Comparison of ENCODE assay signal across 9 cellular contexts in genomic region chr16:82061861-82062525, GRCh38. TPM values are rescaled to one million over a fixed set of nuclear protein-coding genes. Genes with fewer than 3 reads are reported as not detected.
DNase-seq lines count a peak whose midpoint lies in the region; ATAC-seq and TF ChIP-seq lines count a peak whose summit lies in the region.
"Had no signal": no experiment of that assay in that cellular context is flagged by ENCODE, and none has a peak within 500 bp of the region (broad histone marks: within the 10 kb centered on the region; RNA-seq: fewer than 3 reads in every experiment).

No MANE protein-coding gene starts in this region.

- H3K9me3 ChIP-seq in left lung: no peaks in the 10 kb centered on the region
- H3K9me3 ChIP-seq: thyroid gland had no signal

- no peak overlapping the region for H3K4me3 Mint-ChIP-seq in HFFc6
- H3K4me3 Mint-ChIP-seq in activated CD8-positive, alpha-beta T cell treated with anti-CD3 and anti-CD28 coated beads for 36 hours: no peak overlapping the region

- no peak for ATAC-seq in activated CD8-positive, alpha-beta T cell treated with anti-CD3 and anti-CD28 coated beads for 36 hours
- peak; percentile 65 for ATAC-seq in left lung
- ATAC-seq in HG02885 (IDR thresholded peaks at IDR 0.05; ENCODE audit: poor library complexity, unreplicated experiment): no peak
- ATAC-seq in HG02763 (IDR thresholded peaks at IDR 0.05; ENCODE audit: unreplicated experiment): no peak

- DNase-seq in COLO668 (lab: John Stamatoyannopoulos, UW; ENCODE audit: unreplicated experiment): peak; percentile 9
- peak; percentile 11 for DNase-seq in HFFc6
- peak; percentile 45 for DNase-seq in activated CD8-positive, alpha-beta T cell treated with anti-CD3 and anti-CD28 coated beads for 36 hours
- DNase-seq in left lung: no peak
- DNase-seq in cortex of kidney (lab: John Stamatoyannopoulos, UW): no peak
- DNase-seq in NCI-H1436 treated with DMSO at 0.1 percent for 48 hours (lab: John Stamatoyannopoulos, UW): no peak

- H3K27me3 Mint-ChIP-seq in HFFc6 (ENCODE audit: insufficient read depth): no peaks in the 10 kb centered on the region
- H3K27me3 Mint-ChIP-seq in activated CD8-positive, alpha-beta T cell treated with anti-CD3 and anti-CD28 coated beads for 36 hours: peaks cover 3% of the 10 kb centered on the region

- H3K36me3 ChIP-seq in left lung: no peaks in the 10 kb centered on the region
- H3K36me3 ChIP-seq: thyroid gland had no signal

- TF ChIP-seq CTCF in HFFc6 (IDR thresholded peaks at IDR 0.05): peak; percentile 73
- TF ChIP-seq CTCF in activated CD8-positive, alpha-beta T cell treated with anti-CD3 and anti-CD28 coated beads for 36 hours (IDR thresholded peaks at IDR 0.05): peak; percentile 53
- TF ChIP-seq CTCF in left lung (IDR thresholded peaks at IDR 0.05): peak; percentile 22 to 34

- H3K27me3 ChIP-seq in left lung: no peaks in the 10 kb centered on the region
- H3K27me3 ChIP-seq: thyroid gland had no signal

- CTCF ChIA-PET in activated CD8-positive, alpha-beta T cell treated with anti-CD3 and anti-CD28 coated beads for 36 hours (lab: Charles Lee): interaction anchor here (0.6 to 2.2 kb wide), 14 partner anchors 8 to 911 kb away, joined by 3 to 8 read pairs (median 4); no protein-coding TSS in a partner anchor

- H3K4me1 Mint-ChIP-seq in HFFc6 (ENCODE audit: low read depth): no peaks in the 10 kb centered on the region
- no peaks in the 10 kb centered on the region for H3K4me1 Mint-ChIP-seq in activated CD8-positive, alpha-beta T cell treated with anti-CD3 and anti-CD28 coated beads for 36 hours (ENCODE audit: low read depth)

- no peaks in the 10 kb centered on the region for H3K36me3 Mint-ChIP-seq in HFFc6 (ENCODE audit: low read depth)
- H3K36me3 Mint-ChIP-seq in activated CD8-positive, alpha-beta T cell treated with anti-CD3 and anti-CD28 coated beads for 36 hours (ENCODE audit: low read depth): no peaks in the 10 kb centered on the region

- H3K4me3 ChIP-seq in left lung: no peak overlapping the region
- H3K4me3 ChIP-seq: thyroid gland had no signal

- peaks cover 0 to 21% of the 10 kb centered on the region in 2 donors for H3K4me1 ChIP-seq in left lung
- H3K4me1 ChIP-seq: thyroid gland had no signal

- H3K9me3 Mint-ChIP-seq in HFFc6: peaks cover 4% of the 10 kb centered on the region; the same call in 1 of the 2 replicates
- H3K9me3 Mint-ChIP-seq in activated CD8-positive, alpha-beta T cell treated with anti-CD3 and anti-CD28 coated beads for 36 hours: no peaks in the 10 kb centered on the region

- POLR2A ChIA-PET in activated CD8-positive, alpha-beta T cell treated with anti-CD3 and anti-CD28 coated beads for 36 hours (lab: Charles Lee): no interaction called here

- no peak overlapping the region for H3K27ac Mint-ChIP-seq in HFFc6
- no peak overlapping the region for H3K27ac Mint-ChIP-seq in activated CD8-positive, alpha-beta T cell treated with anti-CD3 and anti-CD28 coated beads for 36 hours

- H3K27ac ChIP-seq in left lung: peak overlapping the region; percentile 16 to 34
- H3K27ac ChIP-seq: thyroid gland had no signal

- intact Hi-C loops in activated CD8-positive, alpha-beta T cell treated with anti-CD3 and anti-CD28 coated beads for 36 hours (cut with micrococcal nuclease): no loop called here
- intact Hi-C loops in left lung (cut with DNase I): no loop called here

RNA-seq across cellular contexts. Expression of gene HSD17B2, which starts 26.9 kb away (rescaled TPM):
- total RNA-seq in HFFc6 (2021; fragmentation: NEBNext Ultra II Directional; extraction: Animal tissue kit (Norgen Biotek cat#: 25700)): 1 to 10 TPM in 2 of 6 experiments, under 1 TPM in 3, not detected in 1; 0.17 to 3.2 (median 0.50) TPM
- total RNA-seq in activated CD8-positive, alpha-beta T cell treated with anti-CD3 and anti-CD28 coated beads for 36 hours: not detected
- total RNA-seq in left lung: under 1 TPM; 0.55 to 0.86 TPM
- total RNA-seq: thyroid gland had no signal

RNA-seq across cellular contexts. Expression of gene SDR42E1, which starts 50.7 kb away (rescaled TPM):
- total RNA-seq in HFFc6 (2021; fragmentation: NEBNext Ultra II Directional; extraction: Animal tissue kit (Norgen Biotek cat#: 25700)): not detected
- total RNA-seq in activated CD8-positive, alpha-beta T cell treated with anti-CD3 and anti-CD28 coated beads for 36 hours: 1 to 10 TPM; 7.1 to 9.2 TPM
- total RNA-seq in left lung: 1 to 10 TPM; 8.8 to 9.3 TPM

Comparison
In these comparisons a context has a peak if more than half of its experiments do, and no peak if none do; other contexts are left out.
1. DNase-seq: peak in COLO668 (single experiment), HFFc6 (single experiment) and activated CD8-positive, alpha-beta T cell treated with anti-CD3 and anti-CD28 coated beads for 36 hours (single experiment); none in left lung (0 of 2), cortex of kidney (single experiment) and NCI-H1436 treated with DMSO at 0.1 percent for 48 hours (single experiment).
2. RNA of gene SDR42E1, which starts 50.7 kb away (total RNA-seq): 8.8 to 9.3 TPM in left lung and 7.1 to 9.2 TPM in activated CD8-positive, alpha-beta T cell treated with anti-CD3 and anti-CD28 coated beads for 36 hours; not detected in HFFc6; every median in the first group is over 4 times any median in the second.
3. Peak in every context shown above with its lines, with median percentiles within 50 percentile points of each other: CTCF ChIP-seq.